11 cellular contexts compared by ENCODE assay signal in the genomic region with DNA sequence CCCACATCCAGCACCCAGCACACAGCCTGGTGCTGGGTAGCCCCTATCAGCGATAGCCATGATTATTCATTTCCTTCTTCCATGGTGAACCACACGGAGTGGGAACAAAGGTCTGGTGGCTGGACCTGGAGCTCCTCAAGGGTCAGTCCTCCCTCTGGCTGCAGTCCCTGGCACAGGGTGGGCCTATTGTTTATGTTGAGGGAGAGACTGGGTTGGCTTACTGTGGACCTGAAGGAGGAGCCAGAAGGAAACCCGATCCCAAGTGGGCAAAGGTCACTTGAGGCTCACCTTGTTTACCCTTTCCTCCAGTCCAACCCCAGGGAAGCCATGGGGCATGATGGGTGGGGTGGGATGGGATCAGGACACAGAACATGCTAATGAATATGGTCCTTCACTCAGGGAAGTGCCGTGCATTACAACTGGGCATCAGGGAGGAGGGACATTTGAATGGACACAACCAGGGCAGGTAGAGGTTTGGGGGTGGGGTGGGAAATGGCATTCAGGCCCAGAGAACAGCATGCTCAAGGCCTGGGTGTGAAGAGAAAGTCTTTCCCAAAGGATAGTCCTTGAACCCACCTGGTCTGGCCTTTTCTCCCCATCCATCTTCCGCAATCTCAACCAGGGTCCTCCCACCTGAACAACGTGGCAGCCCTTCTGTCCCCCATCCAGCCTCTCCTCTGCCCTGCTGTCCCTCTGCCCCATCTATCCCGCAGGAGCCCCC. TPM values are rescaled to one million over a fixed set of nuclear protein-coding genes. Genes with fewer than 3 reads are reported as not detected.
DNase-seq lines count a peak whose midpoint lies in the region; ATAC-seq and TF ChIP-seq lines count a peak whose summit lies in the region.
"Had no signal": no experiment of that assay in that cellular context is flagged by ENCODE, and none has a peak within 500 bp of the region (broad histone marks: within the 10 kb centered on the region; RNA-seq: fewer than 3 reads in every experiment).

No MANE protein-coding gene starts in this region.

- peak overlapping the region; percentile 99 for H3K27ac ChIP-seq in VCaP
- H3K27ac ChIP-seq in liver (ENCODE audit: low read depth in 1 of 2, low read length in 2 of 2), result no peak overlapping the region
- H3K27ac ChIP-seq in thoracic aorta, result peak overlapping the region in 1 of 2 donors; percentile 86
- no peak overlapping the region for H3K27ac ChIP-seq in caudate nucleus (ENCODE audit: low read depth, low read length)

- no peak for TF ChIP-seq CTCF in VCaP (conservative IDR thresholded peaks at IDR 0.05)
- peak; percentile 2 for TF ChIP-seq CTCF in liver (IDR thresholded peaks at IDR 0.05; ENCODE audit: low read depth, low read length, missing input control)
- no peak for TF ChIP-seq CTCF in thoracic aorta (IDR thresholded peaks at IDR 0.05)

- 35% methylated on average over 7 of the region's 7 CpGs for WGBS in liver

- no peak for DNase-seq in activated naive CD4-positive, alpha-beta T cell (lab: John Stamatoyannopoulos, UW)
- DNase-seq in thoracic aorta (ENCODE audit: low spot score) (no peak), foreskin melanocyte (no peak), caudate nucleus (lab: John Stamatoyannopoulos, UW) (no peak)
- no peak for DNase-seq in stimulated activated naive CD4-positive, alpha-beta T cell treated with Interleukin-2 at 50 U/mL for 16 hours (lab: John Stamatoyannopoulos, UW)
- DNase-seq: NCI-H774, occipital lobe had no signal

- H3K4me3 Mint-ChIP-seq in activated naive CD4-positive, alpha-beta T cell treated with anti-CD3 and anti-CD28 coated beads, Interleukin-2, amount 50 U/mL, for 24 hours, result peak overlapping the region; percentile 15

- H3K4me1 Mint-ChIP-seq in activated naive CD4-positive, alpha-beta T cell treated with anti-CD3 and anti-CD28 coated beads, Interleukin-2, amount 50 U/mL, for 24 hours, result peaks cover 23% of the 10 kb centered on the region

- H3K9me3 ChIP-seq in liver (ENCODE audit: control insufficient read depth in 4 of 4, low read length in 3 of 4) (no peaks in the 10 kb centered on the region), thoracic aorta (no peaks in the 10 kb centered on the region)
- H3K9me3 ChIP-seq: HAP-1 had no signal

- H3K27me3 Mint-ChIP-seq in activated naive CD4-positive, alpha-beta T cell treated with anti-CD3 and anti-CD28 coated beads, Interleukin-2, amount 50 U/mL, for 24 hours, result peaks cover 12% of the 10 kb centered on the region

- H3K4me3 ChIP-seq in liver (ENCODE audit: low read depth in 1 of 3, low read length in 3 of 3), result no peak overlapping the region
- H3K4me3 ChIP-seq in thoracic aorta, result peak overlapping the region; percentile 95

- H3K4me1 ChIP-seq in liver (ENCODE audit: control insufficient read depth in 4 of 4, insufficient read depth in 4 of 4, low read length in 3 of 4) (peaks cover 17 to 45% (median 37%) of the 10 kb centered on the region in 4 donors), thoracic aorta (ENCODE audit: control insufficient read depth in 1 of 2, low read depth in 2 of 2) (peaks cover 21 to 53% of the 10 kb centered on the region in 2 donors)

- no peaks in the 10 kb centered on the region for H3K36me3 Mint-ChIP-seq in activated naive CD4-positive, alpha-beta T cell treated with anti-CD3 and anti-CD28 coated beads, Interleukin-2, amount 50 U/mL, for 24 hours

- no peak for TF ChIP-seq RAD21 in liver (IDR thresholded peaks at IDR 0.05)

- no peaks in the 10 kb centered on the region for H3K9me3 Mint-ChIP-seq in activated naive CD4-positive, alpha-beta T cell treated with anti-CD3 and anti-CD28 coated beads, Interleukin-2, amount 50 U/mL, for 24 hours

- no peak for ATAC-seq in thoracic aorta (ENCODE audit: insufficient number of reproducible peaks, low FRiP score, low read depth)

- no peak overlapping the region for H3K9ac ChIP-seq in liver (ENCODE audit: low read depth in 1 of 2, low read length in 2 of 2)

- H3K27ac Mint-ChIP-seq in activated naive CD4-positive, alpha-beta T cell treated with anti-CD3 and anti-CD28 coated beads, Interleukin-2, amount 50 U/mL, for 24 hours, result no peak overlapping the region

- H3K36me3 ChIP-seq in liver (ENCODE audit: control insufficient read depth in 4 of 4, insufficient read depth in 3 of 4, low read depth in 1 of 4, low read length in 3 of 4), result no peaks in the 10 kb centered on the region
- H3K36me3 ChIP-seq in thoracic aorta, result no peaks in the 10 kb centered on the region

- no peaks in the 10 kb centered on the region for H3K27me3 ChIP-seq in liver (ENCODE audit: control insufficient read depth in 4 of 4, insufficient read depth in 4 of 4, low read length in 3 of 4)
- H3K27me3 ChIP-seq in thoracic aorta (replicated peaks; ENCODE audit: insufficient read depth), result no peaks in the 10 kb centered on the region

TF ChIP-seq in liver, 16 proteins besides CTCF, POLR2A, EP300 and RAD21:
- TF ChIP-seq YY1 (IDR thresholded peaks at IDR 0.05), result no peak
- no peak for TF ChIP-seq EGR1 (IDR thresholded peaks at IDR 0.05; ENCODE audit: low read depth in 2 of 2)
- no peak for TF ChIP-seq JUND (IDR thresholded peaks at IDR 0.05)
- TF ChIP-seq, protein P1, sequence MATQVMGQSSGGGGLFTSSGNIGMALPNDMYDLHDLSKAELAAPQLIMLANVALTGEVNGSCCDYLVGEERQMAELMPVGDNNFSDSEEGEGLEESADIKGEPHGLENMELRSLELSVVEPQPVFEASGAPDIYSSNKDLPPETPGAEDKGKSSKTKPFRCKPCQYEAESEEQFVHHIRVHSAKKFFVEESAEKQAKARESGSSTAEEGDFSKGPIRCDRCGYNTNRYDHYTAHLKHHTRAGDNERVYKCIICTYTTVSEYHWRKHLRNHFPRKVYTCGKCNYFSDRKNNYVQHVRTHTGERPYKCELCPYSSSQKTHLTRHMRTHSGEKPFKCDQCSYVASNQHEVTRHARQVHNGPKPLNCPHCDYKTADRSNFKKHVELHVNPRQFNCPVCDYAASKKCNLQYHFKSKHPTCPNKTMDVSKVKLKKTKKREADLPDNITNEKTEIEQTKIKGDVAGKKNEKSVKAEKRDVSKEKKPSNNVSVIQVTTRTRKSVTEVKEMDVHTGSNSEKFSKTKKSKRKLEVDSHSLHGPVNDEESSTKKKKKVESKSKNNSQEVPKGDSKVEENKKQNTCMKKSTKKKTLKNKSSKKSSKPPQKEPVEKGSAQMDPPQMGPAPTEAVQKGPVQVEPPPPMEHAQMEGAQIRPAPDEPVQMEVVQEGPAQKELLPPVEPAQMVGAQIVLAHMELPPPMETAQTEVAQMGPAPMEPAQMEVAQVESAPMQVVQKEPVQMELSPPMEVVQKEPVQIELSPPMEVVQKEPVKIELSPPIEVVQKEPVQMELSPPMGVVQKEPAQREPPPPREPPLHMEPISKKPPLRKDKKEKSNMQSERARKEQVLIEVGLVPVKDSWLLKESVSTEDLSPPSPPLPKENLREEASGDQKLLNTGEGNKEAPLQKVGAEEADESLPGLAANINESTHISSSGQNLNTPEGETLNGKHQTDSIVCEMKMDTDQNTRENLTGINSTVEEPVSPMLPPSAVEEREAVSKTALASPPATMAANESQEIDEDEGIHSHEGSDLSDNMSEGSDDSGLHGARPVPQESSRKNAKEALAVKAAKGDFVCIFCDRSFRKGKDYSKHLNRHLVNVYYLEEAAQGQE (IDR thresholded peaks at IDR 0.05), result no peak
- TF ChIP-seq GABPA (IDR thresholded peaks at IDR 0.05 in 1 of 2, conservative IDR thresholded peaks at IDR 0.05 in 1 of 2), result no peak
- TF ChIP-seq, protein P2, sequence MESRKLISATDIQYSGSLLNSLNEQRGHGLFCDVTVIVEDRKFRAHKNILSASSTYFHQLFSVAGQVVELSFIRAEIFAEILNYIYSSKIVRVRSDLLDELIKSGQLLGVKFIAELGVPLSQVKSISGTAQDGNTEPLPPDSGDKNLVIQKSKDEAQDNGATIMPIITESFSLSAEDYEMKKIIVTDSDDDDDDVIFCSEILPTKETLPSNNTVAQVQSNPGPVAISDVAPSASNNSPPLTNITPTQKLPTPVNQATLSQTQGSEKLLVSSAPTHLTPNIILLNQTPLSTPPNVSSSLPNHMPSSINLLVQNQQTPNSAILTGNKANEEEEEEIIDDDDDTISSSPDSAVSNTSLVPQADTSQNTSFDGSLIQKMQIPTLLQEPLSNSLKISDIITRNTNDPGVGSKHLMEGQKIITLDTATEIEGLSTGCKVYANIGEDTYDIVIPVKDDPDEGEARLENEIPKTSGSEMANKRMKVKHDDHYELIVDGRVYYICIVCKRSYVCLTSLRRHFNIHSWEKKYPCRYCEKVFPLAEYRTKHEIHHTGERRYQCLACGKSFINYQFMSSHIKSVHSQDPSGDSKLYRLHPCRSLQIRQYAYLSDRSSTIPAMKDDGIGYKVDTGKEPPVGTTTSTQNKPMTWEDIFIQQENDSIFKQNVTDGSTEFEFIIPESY (IDR thresholded peaks at IDR 0.05), result no peak
- no peak for TF ChIP-seq FOXA2 (IDR thresholded peaks at IDR 0.05)
- TF ChIP-seq RXRA (IDR thresholded peaks at IDR 0.05), result peak; percentile 74 to 91
- no peak for TF ChIP-seq FOXA1 (IDR thresholded peaks at IDR 0.05)
- TF ChIP-seq HNF4G (IDR thresholded peaks at IDR 0.05), result peak; percentile 74
- TF ChIP-seq TAF1 (conservative IDR thresholded peaks at IDR 0.05), result no peak
- TF ChIP-seq, protein P3, sequence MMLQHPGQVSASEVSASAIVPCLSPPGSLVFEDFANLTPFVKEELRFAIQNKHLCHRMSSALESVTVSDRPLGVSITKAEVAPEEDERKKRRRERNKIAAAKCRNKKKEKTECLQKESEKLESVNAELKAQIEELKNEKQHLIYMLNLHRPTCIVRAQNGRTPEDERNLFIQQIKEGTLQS (IDR thresholded peaks at IDR 0.05), result no peak
- peak; percentile 79 for TF ChIP-seq NR2F2 (IDR thresholded peaks at IDR 0.05)
- TF ChIP-seq SP1 (IDR thresholded peaks at IDR 0.05), result peak; percentile 83
- TF ChIP-seq HNF4A (conservative IDR thresholded peaks at IDR 0.05), result peak; percentile 70 to 78

RNA-seq across cellular contexts. Expression of gene PRKCD, which starts 1.4 kb away (rescaled TPM):
- 1 to 10 TPM; 3.8 to 7.3 TPM for total RNA-seq in liver
- 1 to 10 TPM; 3.1 TPM for polyA plus RNA-seq in liver
- total RNA-seq in thoracic aorta, result 10 to 100 TPM; 17.5 to 20.2 TPM

RNA-seq across cellular contexts. Expression of gene RFT1, which starts 29.3 kb away (rescaled TPM):
- total RNA-seq in liver, result 10 to 100 TPM; 11.5 to 12.2 TPM
- 10 to 100 TPM in 1 of 2 donors, 1 to 10 TPM in 1; 8.0 to 12.6 TPM for polyA plus RNA-seq in liver
- total RNA-seq in thoracic aorta, result 10 to 100 TPM in 1 of 2 donors, 1 to 10 TPM in 1; 7.0 to 17.6 TPM
